9 cellular contexts compared by ENCODE assay signal in the genomic region with DNA sequence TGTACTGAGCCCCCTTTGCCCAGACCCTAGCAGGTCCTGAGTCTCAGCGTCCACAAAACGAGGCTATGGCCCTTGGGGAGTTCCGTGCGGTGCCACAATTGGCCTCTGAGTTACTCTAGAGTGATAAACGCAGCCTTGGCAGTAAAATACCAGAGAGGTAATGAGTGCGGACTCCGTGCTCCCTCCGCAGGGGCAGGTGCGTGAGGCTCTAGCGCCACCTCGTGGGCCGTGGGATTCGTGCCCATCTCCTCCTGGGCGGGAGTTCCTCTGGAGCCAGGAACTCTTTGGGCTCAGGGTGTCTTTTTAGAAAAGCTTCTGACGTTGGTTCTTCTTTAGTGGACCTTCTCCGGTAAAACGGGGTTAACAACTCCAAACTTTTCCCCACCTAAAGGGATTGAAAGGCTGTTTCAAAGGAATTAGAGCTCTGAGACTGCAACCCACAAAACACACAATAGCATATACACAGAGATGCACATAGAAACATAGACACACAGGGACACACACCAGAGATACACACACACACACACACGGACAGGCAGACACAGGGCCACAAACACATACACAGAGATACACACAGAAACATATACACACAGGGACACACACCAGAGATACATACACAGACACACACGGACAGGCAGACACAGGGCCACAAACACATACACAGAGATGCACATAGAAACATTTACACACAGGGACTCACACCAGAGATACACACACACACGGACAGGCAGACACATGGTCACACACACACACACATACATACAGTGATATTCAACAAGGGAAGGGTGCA.
DNase-seq lines count a peak whose midpoint lies in the region; ATAC-seq and TF ChIP-seq lines count a peak whose summit lies in the region.
"Had no signal": no experiment of that assay in that cellular context is flagged by ENCODE, and none has a peak within 500 bp of the region (broad histone marks: within the 10 kb centered on the region; RNA-seq: fewer than 3 reads in every experiment).

No MANE protein-coding gene starts in this region.

- no peak overlapping the region for H3K4me3 ChIP-seq in cardiac fibroblast (replicated peaks in 1 of 2; ENCODE audit: low read depth in 2 of 2, low read length in 2 of 2)

- CTCF ChIA-PET in activated B cell treated with CpG ODN at 0.5 μM for 24 hours (lab: Charles Lee): interaction anchor here (0.7 kb wide), 2 partner anchors 29 to 644 kb away, joined by 3 read pairs; no protein-coding TSS in a partner anchor

- no peaks in the 10 kb centered on the region for H3K36me3 Mint-ChIP-seq in activated B cell treated with CpG ODN at 0.5 μM for 24 hours (ENCODE audit: low read depth)
- H3K36me3 Mint-ChIP-seq: activated naive CD8-positive, alpha-beta T cell had no signal

- intact Hi-C loops in activated B cell treated with CpG ODN at 0.5 μM for 24 hours (cut with micrococcal nuclease): loop anchor here (1.0 to 5.0 kb wide), 3 partner anchors 137 to 1194 kb away; no protein-coding TSS in a partner anchor

- H3K9me3 Mint-ChIP-seq in activated B cell treated with CpG ODN at 0.5 μM for 24 hours: no peaks in the 10 kb centered on the region

- DNase-seq in DMS 273 treated with DMSO at 0.1 percent for 48 hours (lab: John Stamatoyannopoulos, UW) (peak; percentile 10), NCI-H2196 treated with DMSO at 0.1 percent for 48 hours (lab: John Stamatoyannopoulos, UW; ENCODE audit: unreplicated experiment) (peak; percentile 71), activated B cell treated with CpG ODN at 0.5 μM for 24 hours (peak; percentile 30), cardiac fibroblast (ENCODE audit: low read depth in 2 of 2) (peak; percentile 77 to 78), kidney glomerular epithelial cell (lab: John Stamatoyannopoulos, UW) (peak; percentile 54)
- peak; percentile 57 for DNase-seq in stimulated activated CD4-positive, alpha-beta T cell treated with anti-CD3 and anti-CD28 coated beads, Interleukin-2, amount 100 ng/mL, for 4 hours (ENCODE audit: low read depth)

- H3K4me1 Mint-ChIP-seq in activated B cell treated with CpG ODN at 0.5 μM for 24 hours: no peaks in the 10 kb centered on the region

- POLR2A ChIA-PET in activated B cell treated with CpG ODN at 0.5 μM for 24 hours (lab: Charles Lee): no interaction called here

- TF ChIP-seq CTCF in activated B cell treated with CpG ODN at 0.5 μM for 24 hours (IDR thresholded peaks at IDR 0.05) (no peak), cardiac fibroblast (IDR thresholded peaks at IDR 0.05; ENCODE audit: low read depth, low read length) (peak; percentile 98)

- H3K27me3 Mint-ChIP-seq in activated B cell treated with CpG ODN at 0.5 μM for 24 hours: peaks cover 8% of the 10 kb centered on the region

- no peak overlapping the region for H3K4me3 Mint-ChIP-seq in activated B cell treated with CpG ODN at 0.5 μM for 24 hours
- H3K4me3 Mint-ChIP-seq: activated naive CD8-positive, alpha-beta T cell had no signal

- H3K27ac Mint-ChIP-seq in activated B cell treated with CpG ODN at 0.5 μM for 24 hours: no peak overlapping the region
- H3K27ac Mint-ChIP-seq: activated naive CD8-positive, alpha-beta T cell had no signal

- ATAC-seq in HG02759 (IDR thresholded peaks at IDR 0.05; ENCODE audit: unreplicated experiment) (peak; percentile 62), activated B cell treated with CpG ODN at 0.5 μM for 24 hours (ENCODE audit: low read depth) (no peak), GM18520 (IDR thresholded peaks at IDR 0.05; ENCODE audit: unreplicated experiment) (no peak)

Comparison
In these comparisons a context has a peak if more than half of its experiments do, and no peak if none do; other contexts are left out.
1. DNase-seq: peak in every context shown above with its lines; median percentile 78 in cardiac fibroblast; 71 in NCI-H2196 treated with DMSO at 0.1 percent for 48 hours; 57 in stimulated activated CD4-positive, alpha-beta T cell treated with anti-CD3 and anti-CD28 coated beads, Interleukin-2, amount 100 ng/mL, for 4 hours; 54 in kidney glomerular epithelial cell; 30 in activated B cell treated with CpG ODN at 0.5 μM for 24 hours; 10 in DMS 273 treated with DMSO at 0.1 percent for 48 hours.